ENCODE assay signal across 29 cellular contexts in genomic region chr20:37390891-37391525, GRCh38. TPM values are rescaled to one million over a fixed set of nuclear protein-coding genes. Genes with fewer than 3 reads are reported as not detected.
DNase-seq lines count a peak whose midpoint lies in the region; ATAC-seq, FAIRE-seq and TF ChIP-seq lines count a peak whose summit lies in the region.
"Had no signal": no experiment of that assay in that cellular context is flagged by ENCODE, and none has a peak within 500 bp of the region (broad histone marks: within the 10 kb centered on the region; RNA-seq: fewer than 3 reads in every experiment).

No MANE protein-coding gene starts in this region.

- H3K18ac ChIP-seq in H1 (ENCODE audit: extremely low read depth, low read length) (no peak overlapping the region), neuronal stem cell (ENCODE audit: low read length) (peak overlapping the region; percentile 30)

- no peaks in the 10 kb centered on the region for H3K27me3 Mint-ChIP-seq in activated naive CD8-positive, alpha-beta T cell treated with anti-CD3 and anti-CD28 coated beads, Interleukin-2, amount 50 U/mL, for 24 hours
- H3K27me3 Mint-ChIP-seq: activated CD8-positive, alpha-beta T cell treated with anti-CD3 and anti-CD28 coated beads for 36 hours had no signal

- H4K20me1 ChIP-seq in H1 (replicated peaks in 1 of 2; ENCODE audit: control insufficient read depth in 1 of 2, insufficient read depth in 2 of 2, low read length in 2 of 2), result no peaks in the 10 kb centered on the region

- no peaks in the 10 kb centered on the region for H3K4me1 Mint-ChIP-seq in activated naive CD8-positive, alpha-beta T cell treated with anti-CD3 and anti-CD28 coated beads, Interleukin-2, amount 50 U/mL, for 24 hours

- no peak for TF ChIP-seq POLR2A in H1 (IDR thresholded peaks at IDR 0.05; ENCODE audit: control extremely low read depth in 1 of 2, low read depth in 2 of 2, low read length in 2 of 2)

- H3K9ac ChIP-seq in H1 (replicated peaks in 1 of 4; ENCODE audit: extremely low read depth in 1 of 4, low read depth in 3 of 4, low read length in 3 of 4), result no peak overlapping the region
- H3K9ac ChIP-seq in neuronal stem cell (ENCODE audit: low read depth, low read length, poor library complexity), result no peak overlapping the region

- no peak for ATAC-seq in activated naive CD8-positive, alpha-beta T cell treated with anti-CD3 and anti-CD28 coated beads, Interleukin-2, amount 50 U/mL, for 24 hours
- ATAC-seq: activated CD8-positive, alpha-beta T cell treated with anti-CD3 and anti-CD28 coated beads for 36 hours; esophagus mucosa; GM12878 had no signal

- H3K9me3 Mint-ChIP-seq in activated naive CD8-positive, alpha-beta T cell treated with anti-CD3 and anti-CD28 coated beads, Interleukin-2, amount 50 U/mL, for 24 hours, result no peaks in the 10 kb centered on the region
- H3K9me3 Mint-ChIP-seq: activated CD8-positive, alpha-beta T cell treated with anti-CD3 and anti-CD28 coated beads for 36 hours had no signal

- H3K36me3 ChIP-seq in BE2C, result no peaks in the 10 kb centered on the region; the same call in 1 of the 2 replicates
- H3K36me3 ChIP-seq in H1 (ENCODE audit: control insufficient read depth in 2 of 4, insufficient read depth in 4 of 4, low read length in 3 of 4), result peaks cover 0 to 8% (median 1%) of the 10 kb centered on the region in 4 experiments; a peak in 3 of 8 replicates
- H3K36me3 ChIP-seq in neuronal stem cell (replicated peaks in 1 of 2; ENCODE audit: control insufficient read depth in 2 of 2, insufficient read depth in 2 of 2, low read length in 2 of 2), result peaks cover 25 to 35% of the 10 kb centered on the region in 2 donors
- H3K36me3 ChIP-seq: left ventricle myocardium inferior had no signal

- H4K5ac ChIP-seq in H1 (ENCODE audit: insufficient read length, low read depth, low read length), result no peak overlapping the region

- no peak for TF ChIP-seq EP300 in H1 (IDR thresholded peaks at IDR 0.05; ENCODE audit: borderline replicate concordance in 1 of 2, low read depth in 2 of 2, low read length in 2 of 2)

- H2BK20ac ChIP-seq in H1 (ENCODE audit: low read length), result no peak overlapping the region

- FAIRE-seq in H1 (lab: Jason Lieb, UNC), result no peak
- FAIRE-seq: frontal cortex, GM12878, H54 had no signal

- WGBS in H1 (ENCODE audit: extremely low coverage in 1 of 2, insufficient coverage in 1 of 2, insufficient read length in 1 of 2, insufficient replicate concordance in 2 of 2, low coverage in 1 of 2, low lambda C conversion rate in 2 of 2, missing lambda C conversion rate in 1 of 2), 2 experiments, result 96% methylated on average over 12 of the region's 12 CpGs; no CpG with 5 or more reads in 1 of the 2 experiments
- no CpG with 5 or more reads among the region's 12 CpGs for WGBS in neuronal stem cell (ENCODE audit: extremely low coverage in 2 of 2, insufficient read length in 2 of 2, insufficient replicate concordance in 1 of 2), 2 donors

- H2AK5ac ChIP-seq in H1 (ENCODE audit: low read depth, low read length) (no peak overlapping the region), neuronal stem cell (ENCODE audit: low read depth, low read length) (peak overlapping the region; percentile 8)

- TF ChIP-seq CTCF in BE2C (IDR thresholded peaks at IDR 0.05; ENCODE audit: low read depth, low read length) (no peak), H1 (IDR thresholded peaks at IDR 0.05; ENCODE audit: control extremely low read depth in 1 of 3, insufficient read depth in 1 of 3, low read depth in 1 of 3, low read length in 3 of 3) (no peak)

- H3K14ac ChIP-seq in H1 (ENCODE audit: insufficient read length) (no peak overlapping the region), neuronal stem cell (ENCODE audit: low read length) (no peak overlapping the region)

- H4K8ac ChIP-seq in H1 (ENCODE audit: extremely low read depth, insufficient read depth, low read length), result no peak overlapping the region
- H4K8ac ChIP-seq in neuronal stem cell (ENCODE audit: low read depth, low read length), result no peak overlapping the region

- H4K91ac ChIP-seq in H1 (replicated peaks; ENCODE audit: insufficient read length, low read length) (no peak overlapping the region), neuronal stem cell (ENCODE audit: low read depth, low read length, poor library complexity) (no peak overlapping the region)

- H3K36me3 Mint-ChIP-seq in activated naive CD8-positive, alpha-beta T cell treated with anti-CD3 and anti-CD28 coated beads, Interleukin-2, amount 50 U/mL, for 24 hours (ENCODE audit: low read depth), result no peaks in the 10 kb centered on the region

- H2BK5ac ChIP-seq in H1 (ENCODE audit: low read depth, low read length), result peak overlapping the region; percentile 44; the same call in 1 of the 2 replicates
- H2BK5ac ChIP-seq in neuronal stem cell (ENCODE audit: low read length), result no peak overlapping the region

- no peaks in the 10 kb centered on the region for H3K79me2 ChIP-seq in H1 (ENCODE audit: control insufficient read depth in 1 of 2, insufficient read depth in 2 of 2, low read length in 2 of 2)
- H3K79me2 ChIP-seq: hepatocyte had no signal

- no peak overlapping the region for H3K27ac ChIP-seq in H1 (ENCODE audit: low read depth, low read length)
- H3K27ac ChIP-seq in neuronal stem cell (replicated peaks; ENCODE audit: low read length), result peak overlapping the region; percentile 24
- H3K27ac ChIP-seq: brain microvascular endothelial cell, hepatocyte, left ventricle myocardium inferior, testis, vagina had no signal

- H3K4me2 ChIP-seq in H1 (ENCODE audit: insufficient read depth in 1 of 2, low read depth in 2 of 2, low read length in 2 of 2) (no peak overlapping the region), neuronal stem cell (ENCODE audit: insufficient read depth, low read length, poor library complexity, severe bottlenecking) (no peak overlapping the region)
- H3K4me2 ChIP-seq: hepatocyte had no signal

- DNase-seq in BE2C, result peak; percentile 9
- peak; percentile 77 for DNase-seq in HuH-7 (ENCODE audit: low spot score)
- no peak for DNase-seq in H1 (ENCODE audit: low read depth in 1 of 2, low spot score in 2 of 2)
- DNase-seq in neuronal stem cell (ENCODE audit: low spot score), result no peak
- no peak for DNase-seq in activated naive CD8-positive, alpha-beta T cell treated with anti-CD3 and anti-CD28 coated beads, Interleukin-2, amount 50 U/mL, for 24 hours
- no peak for DNase-seq in mesenteric fat pad (ENCODE audit: low spot score)
- no peak for DNase-seq in NCI-H524 treated with DMSO at 0.1 percent for 48 hours (lab: John Stamatoyannopoulos, UW)
- no peak for DNase-seq in stimulated activated naive CD4-positive, alpha-beta T cell (lab: John Stamatoyannopoulos, UW)
- DNase-seq: activated CD8-positive, alpha-beta T cell treated with anti-CD3 and anti-CD28 coated beads for 36 hours; activated effector memory CD4-positive, alpha-beta T cell treated with anti-CD3 and anti-CD28 coated beads, Interleukin-2, amount 50 U/mL, for 16 hours; brain microvascular endothelial cell; effector memory CD4-positive, alpha-beta T cell; left ventricle myocardium inferior; NCI-H1048; NCI-H2029; NCI-H226; NCI-H82; occipital lobe; retina; Right ventricle myocardium superior; stimulated activated CD4-positive, alpha-beta T cell treated with anti-CD3 and anti-CD28 coated beads, Interleukin-4, amount 100 ng/mL, for 4 hours; stimulated activated naive CD4-positive, alpha-beta T cell treated with Interleukin-2 at 50 U/mL for 16 hours; testis had no signal

- POLR2A ChIA-PET in H1 (lab: Charles Lee; ENCODE audit: partially characterized antibody), result no interaction called here

- H3K9me3 ChIP-seq in BE2C, result no peaks in the 10 kb centered on the region
- no peaks in the 10 kb centered on the region for H3K9me3 ChIP-seq in H1 (ENCODE audit: insufficient read depth in 2 of 2, low read depth in 1 of 2, low read length in 1 of 2)
- H3K9me3 ChIP-seq in neuronal stem cell (replicated peaks in 1 of 2; ENCODE audit: control insufficient read depth in 2 of 2, insufficient read depth in 1 of 2, low read depth in 1 of 2, low read length in 2 of 2), result no peaks in the 10 kb centered on the region
- H3K9me3 ChIP-seq: left ventricle myocardium inferior, testis, vagina had no signal

- H3K4me3 ChIP-seq in BE2C (ENCODE audit: low read depth, low read length), result no peak overlapping the region
- H3K4me3 ChIP-seq in H1 (ENCODE audit: extremely low read depth in 1 of 4, insufficient read depth in 2 of 4, low read depth in 3 of 4, low read length in 4 of 4), result no peak overlapping the region
- H3K4me3 ChIP-seq in neuronal stem cell (ENCODE audit: low read length in 2 of 2), result no peak overlapping the region
- H3K4me3 ChIP-seq: GM12878, hepatocyte, left ventricle myocardium inferior, testis, vagina had no signal

- H3K27me3 ChIP-seq in BE2C (no peaks in the 10 kb centered on the region), H1 (replicated peaks in 1 of 4; ENCODE audit: control insufficient read depth in 3 of 4, extremely low read depth in 1 of 4, insufficient read depth in 3 of 4, low read length in 3 of 4) (no peaks in the 10 kb centered on the region), neuronal stem cell (ENCODE audit: control insufficient read depth in 3 of 3, insufficient read depth in 3 of 3, low read depth in 1 of 3, low read length in 3 of 3) (no peaks in the 10 kb centered on the region)
- H3K27me3 ChIP-seq: brain microvascular endothelial cell, hepatocyte, testis, vagina had no signal

- TF ChIP-seq RAD21 in H1 (IDR thresholded peaks at IDR 0.05 in 1 of 2, conservative IDR thresholded peaks at IDR 0.05 in 1 of 2; ENCODE audit: low read depth in 2 of 2, low read length in 2 of 2), result no peak

- no peak overlapping the region for H3K4me3 Mint-ChIP-seq in activated naive CD8-positive, alpha-beta T cell treated with anti-CD3 and anti-CD28 coated beads, Interleukin-2, amount 50 U/mL, for 24 hours
- H3K4me3 Mint-ChIP-seq: activated CD8-positive, alpha-beta T cell treated with anti-CD3 and anti-CD28 coated beads for 36 hours had no signal

- H2BK15ac ChIP-seq in H1 (ENCODE audit: low read length) (no peak overlapping the region), neuronal stem cell (ENCODE audit: low read length) (no peak overlapping the region)

- H2BK120ac ChIP-seq in H1 (replicated peaks; ENCODE audit: low read depth, low read length) (no peak overlapping the region), neuronal stem cell (ENCODE audit: low read depth, low read length) (no peak overlapping the region)

- CTCF ChIA-PET in H1 (lab: Charles Lee; ENCODE audit: partially characterized antibody), result interaction anchor here (1.0 to 3.5 kb wide), 7 partner anchors 9 to 147 kb away, joined by 3 to 28 read pairs (median 3); no protein-coding TSS in a partner anchor

- no peak overlapping the region for H3K56ac ChIP-seq in H1 (replicated peaks; ENCODE audit: insufficient read length, low read depth, low read length)

- peaks cover 20% of the 10 kb centered on the region for H3K4me1 ChIP-seq in BE2C
- H3K4me1 ChIP-seq in H1 (replicated peaks in 1 of 4; ENCODE audit: control insufficient read depth in 3 of 4, insufficient read depth in 4 of 4, low read length in 3 of 4), result peaks cover 0 to 20% (median 9%) of the 10 kb centered on the region in 4 experiments; a peak in 6 of 7 replicates
- peaks cover 28 to 38% of the 10 kb centered on the region in 2 donors for H3K4me1 ChIP-seq in neuronal stem cell (ENCODE audit: control insufficient read depth in 2 of 2, insufficient read depth in 1 of 2, low read depth in 1 of 2, low read length in 2 of 2)

- no peak overlapping the region for H3K23ac ChIP-seq in H1 (ENCODE audit: insufficient read length)
- no peak overlapping the region for H3K23ac ChIP-seq in neuronal stem cell (ENCODE audit: low read depth, low read length, poor library complexity)

- H2BK12ac ChIP-seq in H1 (ENCODE audit: low read depth, low read length) (no peak overlapping the region), neuronal stem cell (ENCODE audit: low read length) (peak overlapping the region; percentile 75)

- H2AFZ ChIP-seq in H1 (ENCODE audit: low read length) (no peak overlapping the region), neuronal stem cell (ENCODE audit: low read length) (no peak overlapping the region)
- H2AFZ ChIP-seq: hepatocyte had no signal

- no peaks in the 10 kb centered on the region for H3K23me2 ChIP-seq in H1 (ENCODE audit: low read depth, low read length)

- H3K4ac ChIP-seq in H1 (replicated peaks; ENCODE audit: insufficient read length, low read depth, low read length) (no peak overlapping the region), neuronal stem cell (ENCODE audit: low read length) (no peak overlapping the region)

- H3K79me1 ChIP-seq in H1 (ENCODE audit: low read depth, low read length) (no peaks in the 10 kb centered on the region; the same call in 1 of the 2 replicates), neuronal stem cell (ENCODE audit: low read depth, low read length) (peaks cover 11% of the 10 kb centered on the region)

- H3K27ac Mint-ChIP-seq in activated naive CD8-positive, alpha-beta T cell treated with anti-CD3 and anti-CD28 coated beads, Interleukin-2, amount 50 U/mL, for 24 hours, result no peak overlapping the region
- H3K27ac Mint-ChIP-seq: activated CD8-positive, alpha-beta T cell treated with anti-CD3 and anti-CD28 coated beads for 36 hours had no signal

RNA-seq across cellular contexts. Expression of gene SRC, which starts 45.1 kb away (rescaled TPM):
- 12.5 TPM for polyA plus RNA-seq in BE2C (2012; ENCODE audit: insufficient read depth, insufficient read length, low read depth)
- total RNA-seq in H1 (2021; fragmentation: NEBNext Ultra II Directional; extraction: Animal tissue kit (Norgen Biotek cat#: 25700)), result 28.8 and 29.8 TPM in 2 replicates
- polyA plus RNA-seq in H1 (2011; rRNA removed), result 27.6 and 35.4 TPM in 2 replicates
- 25.1 TPM for polyA plus RNA-seq in H1 (2011; cell fraction: cytosol; rRNA removed)
- 100 TPM for polyA plus RNA-seq in H1 (2011; cell fraction: nucleus; rRNA removed)
- polyA plus RNA-seq in H1 (2012, experiment 1 of 2), result 19.4 to 31.2 TPM (median 26.5 TPM) in 4 replicates
- 20.4 TPM for polyA plus RNA-seq in H1 (2012, experiment 2 of 2)
- polyA plus RNA-seq in H1 (2013, experiment 1 of 2), result 17.9 TPM
- 15.1 TPM for polyA plus RNA-seq in H1 (2013, experiment 2 of 2)
- 28.2 and 38.4 TPM in 2 replicates for polyA minus RNA-seq in H1 (2011; rRNA and poly(A)+ RNA removed)
- 28.6 TPM for polyA minus RNA-seq in H1 (2011; cell fraction: cytosol; rRNA and poly(A)+ RNA removed)
- polyA minus RNA-seq in H1 (2011; cell fraction: nucleus; rRNA and poly(A)+ RNA removed), result 41.9 TPM
- polyA plus RNA-seq in neuronal stem cell (2013, experiment 1 of 2), result 32.2 TPM
- polyA plus RNA-seq in neuronal stem cell (2013, experiment 2 of 2), result 33.5 TPM
- 23.9 TPM for total RNA-seq in mesenteric fat pad

Comparison
In these comparisons a context has a peak if more than half of its experiments do, and no peak if none do; other contexts are left out.
1. DNase-seq: peak in BE2C (single experiment) and HuH-7 (single experiment); none in H1 (0 of 2), neuronal stem cell (single experiment), activated naive CD8-positive, alpha-beta T cell treated with anti-CD3 and anti-CD28 coated beads, Interleukin-2, amount 50 U/mL, for 24 hours (single experiment), mesenteric fat pad (single experiment), NCI-H524 treated with DMSO at 0.1 percent for 48 hours (single experiment) and stimulated activated naive CD4-positive, alpha-beta T cell (0 of 6).